ENCODE assay signal across 7 cellular contexts in genomic region chr17:78040561-78041400, GRCh38.
DNase-seq lines count a peak whose midpoint lies in the region; ATAC-seq, FAIRE-seq and TF ChIP-seq lines count a peak whose summit lies in the region.

No MANE protein-coding gene starts in this region.

- peaks cover 38% of the 10 kb centered on the region for H3K36me3 Mint-ChIP-seq in activated CD4-positive, alpha-beta T cell treated with anti-CD3 and anti-CD28 coated beads, Interleukin-2, amount 10 ng/mL, durations not matched to agents 7 days and 5 days (ENCODE audit: low read depth)

- no peak for TF ChIP-seq POLR2A in GM12891 (IDR thresholded peaks at IDR 0.05; ENCODE audit: low read depth, low read length)

- H3K36me3 ChIP-seq in endocrine pancreas (ENCODE audit: control insufficient read depth, insufficient read depth, low read length) (no peaks in the 10 kb centered on the region), upper lobe of right lung (peaks cover 6% of the 10 kb centered on the region)

- peaks cover 14% of the 10 kb centered on the region for H3K4me1 Mint-ChIP-seq in activated CD4-positive, alpha-beta T cell treated with anti-CD3 and anti-CD28 coated beads, Interleukin-2, amount 10 ng/mL, durations not matched to agents 7 days and 5 days

- H3K9me3 ChIP-seq in endocrine pancreas (ENCODE audit: control insufficient read depth, low read length) (no peaks in the 10 kb centered on the region), upper lobe of right lung (no peaks in the 10 kb centered on the region)

- DNase-seq in GM12891 (ENCODE audit: insufficient read length, low spot score): peak; percentile 39
- DNase-seq in NCI-H345 (lab: John Stamatoyannopoulos, UW): peak; percentile 86
- DNase-seq in activated CD4-positive, alpha-beta T cell treated with anti-CD3 and anti-CD28 coated beads, Interleukin-2, amount 10 ng/mL, durations not matched to agents 7 days and 5 days: peak; percentile 21
- peak; percentile 42 for DNase-seq in mucosa of gallbladder (ENCODE audit: low spot score)
- peak; percentile 85 for DNase-seq in upper lobe of right lung

- CTCF ChIA-PET in activated CD4-positive, alpha-beta T cell treated with anti-CD3 and anti-CD28 coated beads, Interleukin-2, amount 10 ng/mL, durations not matched to agents 7 days and 5 days (lab: Charles Lee): interaction anchor here (0.9 to 1.9 kb wide), 4 partner anchors 11 to 210 kb away, joined by 3 to 5 read pairs (median 4); no protein-coding TSS in a partner anchor

- peak overlapping the region; percentile 68 for H3K27ac Mint-ChIP-seq in activated CD4-positive, alpha-beta T cell treated with anti-CD3 and anti-CD28 coated beads, Interleukin-2, amount 10 ng/mL, durations not matched to agents 7 days and 5 days

- POLR2A ChIA-PET in activated CD4-positive, alpha-beta T cell treated with anti-CD3 and anti-CD28 coated beads, Interleukin-2, amount 10 ng/mL, durations not matched to agents 7 days and 5 days (lab: Charles Lee): no interaction called here

- peak; percentile 94 for ATAC-seq in upper lobe of right lung
- ATAC-seq in HG02798 (IDR thresholded peaks at IDR 0.05; ENCODE audit: poor library complexity, unreplicated experiment): no peak

- intact Hi-C loops in upper lobe of right lung (cut with DNase I): no loop called here

- peak overlapping the region; percentile 58 for H3K4me3 Mint-ChIP-seq in activated CD4-positive, alpha-beta T cell treated with anti-CD3 and anti-CD28 coated beads, Interleukin-2, amount 10 ng/mL, durations not matched to agents 7 days and 5 days

- H3K27me3 ChIP-seq in endocrine pancreas (ENCODE audit: control insufficient read depth, insufficient read depth, low read length) (no peaks in the 10 kb centered on the region), upper lobe of right lung (no peaks in the 10 kb centered on the region)

- H3K4me3 ChIP-seq in endocrine pancreas (ENCODE audit: control insufficient read depth, insufficient read depth, low read length) (peak overlapping the region; percentile 72), upper lobe of right lung (peak overlapping the region; percentile 51)

- peak overlapping the region; percentile 41 for H3K9ac ChIP-seq in endocrine pancreas (ENCODE audit: control insufficient read depth, insufficient read depth, low read length)

- no peak for TF ChIP-seq CTCF in upper lobe of right lung (IDR thresholded peaks at IDR 0.05)

- no peaks in the 10 kb centered on the region for H3K9me3 Mint-ChIP-seq in activated CD4-positive, alpha-beta T cell treated with anti-CD3 and anti-CD28 coated beads, Interleukin-2, amount 10 ng/mL, durations not matched to agents 7 days and 5 days

- peak overlapping the region; percentile 92 for H3K27ac ChIP-seq in upper lobe of right lung

- peaks cover 8% of the 10 kb centered on the region for H3K4me1 ChIP-seq in endocrine pancreas (ENCODE audit: control insufficient read depth, insufficient read depth, low read length)
- H3K4me1 ChIP-seq in upper lobe of right lung: peaks cover 20% of the 10 kb centered on the region

- FAIRE-seq in GM12891 (lab: Jason Lieb, UNC): peak; percentile 74

- no peaks in the 10 kb centered on the region for H3K27me3 Mint-ChIP-seq in activated CD4-positive, alpha-beta T cell treated with anti-CD3 and anti-CD28 coated beads, Interleukin-2, amount 10 ng/mL, durations not matched to agents 7 days and 5 days

TF ChIP-seq in GM12891, 5 proteins besides CTCF, POLR2A, EP300 and RAD21:
- no peak for TF ChIP-seq SPI1 (IDR thresholded peaks at IDR 0.05; ENCODE audit: low read depth, low read length)
- no peak for TF ChIP-seq PAX5 (IDR thresholded peaks at IDR 0.05; ENCODE audit: insufficient read depth, low read length, severe bottlenecking)
- no peak for TF ChIP-seq POU2F2 (IDR thresholded peaks at IDR 0.05; ENCODE audit: low read depth, low read length)
- TF ChIP-seq TAF1 (IDR thresholded peaks at IDR 0.05; ENCODE audit: low read depth, low read length): no peak
- TF ChIP-seq POLR2AphosphoS5 (IDR thresholded peaks at IDR 0.05; ENCODE audit: low read depth, low read length): no peak

Comparison
In these comparisons a context has a peak if more than half of its experiments do, and no peak if none do; other contexts are left out.
1. DNase-seq: peak in every context shown above with its lines; median percentile 86 in NCI-H345; 85 in upper lobe of right lung; 42 in mucosa of gallbladder; 39 in GM12891; 21 in activated CD4-positive, alpha-beta T cell treated with anti-CD3 and anti-CD28 coated beads, Interleukin-2, amount 10 ng/mL, durations not matched to agents 7 days and 5 days.